1 cellular context compared by ENCODE assay signal in the genomic region with DNA sequence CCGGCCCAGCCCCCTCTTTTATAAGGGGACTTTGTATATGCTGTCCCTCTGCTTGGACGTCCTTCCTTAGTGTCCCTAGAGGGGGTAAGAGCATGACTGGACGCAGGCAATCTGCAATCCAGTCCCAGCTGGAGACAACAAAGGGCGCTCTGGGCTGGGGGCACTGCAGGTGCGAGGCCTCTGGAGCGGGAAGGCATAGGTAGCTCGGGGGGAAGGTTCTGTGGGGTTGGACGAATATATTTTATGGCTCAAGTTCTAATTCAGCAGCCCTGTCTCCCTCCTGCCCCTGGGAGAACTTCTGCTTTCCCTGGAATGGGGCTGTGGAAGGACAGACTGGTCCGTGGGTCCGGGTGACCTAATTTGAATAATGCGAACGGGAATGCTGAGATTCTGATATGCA.
TF ChIP-seq lines count a peak whose summit lies in the region.

No MANE protein-coding gene starts in this region.

TF ChIP-seq in H1, 55 proteins besides CTCF, POLR2A, EP300 and RAD21 (continued from another document):
- TF ChIP-seq, protein P1, sequence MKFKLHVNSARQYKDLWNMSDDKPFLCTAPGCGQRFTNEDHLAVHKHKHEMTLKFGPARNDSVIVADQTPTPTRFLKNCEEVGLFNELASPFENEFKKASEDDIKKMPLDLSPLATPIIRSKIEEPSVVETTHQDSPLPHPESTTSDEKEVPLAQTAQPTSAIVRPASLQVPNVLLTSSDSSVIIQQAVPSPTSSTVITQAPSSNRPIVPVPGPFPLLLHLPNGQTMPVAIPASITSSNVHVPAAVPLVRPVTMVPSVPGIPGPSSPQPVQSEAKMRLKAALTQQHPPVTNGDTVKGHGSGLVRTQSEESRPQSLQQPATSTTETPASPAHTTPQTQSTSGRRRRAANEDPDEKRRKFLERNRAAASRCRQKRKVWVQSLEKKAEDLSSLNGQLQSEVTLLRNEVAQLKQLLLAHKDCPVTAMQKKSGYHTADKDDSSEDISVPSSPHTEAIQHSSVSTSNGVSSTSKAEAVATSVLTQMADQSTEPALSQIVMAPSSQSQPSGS (IDR thresholded peaks at IDR 0.05; ENCODE audit: low read length), result no peak
- TF ChIP-seq KDM5A (IDR thresholded peaks at IDR 0.05; ENCODE audit: low read length), result no peak
- TF ChIP-seq, protein P2, sequence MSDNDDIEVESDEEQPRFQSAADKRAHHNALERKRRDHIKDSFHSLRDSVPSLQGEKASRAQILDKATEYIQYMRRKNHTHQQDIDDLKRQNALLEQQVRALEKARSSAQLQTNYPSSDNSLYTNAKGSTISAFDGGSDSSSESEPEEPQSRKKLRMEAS (IDR thresholded peaks at IDR 0.05), result no peak
- TF ChIP-seq, protein P3, sequence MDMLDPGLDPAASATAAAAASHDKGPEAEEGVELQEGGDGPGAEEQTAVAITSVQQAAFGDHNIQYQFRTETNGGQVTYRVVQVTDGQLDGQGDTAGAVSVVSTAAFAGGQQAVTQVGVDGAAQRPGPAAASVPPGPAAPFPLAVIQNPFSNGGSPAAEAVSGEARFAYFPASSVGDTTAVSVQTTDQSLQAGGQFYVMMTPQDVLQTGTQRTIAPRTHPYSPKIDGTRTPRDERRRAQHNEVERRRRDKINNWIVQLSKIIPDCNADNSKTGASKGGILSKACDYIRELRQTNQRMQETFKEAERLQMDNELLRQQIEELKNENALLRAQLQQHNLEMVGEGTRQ (IDR thresholded peaks at IDR 0.05; ENCODE audit: low read length), result no peak
- no peak for TF ChIP-seq PHF8 (conservative IDR thresholded peaks at IDR 0.05; ENCODE audit: low read depth, low read length)
- TF ChIP-seq SIRT6 (IDR thresholded peaks at IDR 0.05; ENCODE audit: low read length), result no peak
- no peak for TF ChIP-seq SRF (IDR thresholded peaks at IDR 0.05; ENCODE audit: low read depth, low read length)
- no peak for TF ChIP-seq CBX8 (IDR thresholded peaks at IDR 0.05; ENCODE audit: borderline replicate concordance, low read depth, low read length)
- no peak for TF ChIP-seq TBP (IDR thresholded peaks at IDR 0.05; ENCODE audit: low read depth, low read length)
- TF ChIP-seq RNF2 (IDR thresholded peaks at IDR 0.05; ENCODE audit: borderline replicate concordance, low read depth, low read length, missing control alignments, poor library complexity, severe bottlenecking), result no peak
TF ChIP-seq in H1: peak in this region for 0.
